Comparison of ENCODE assay signal across 8 cellular contexts in the genomic region with DNA sequence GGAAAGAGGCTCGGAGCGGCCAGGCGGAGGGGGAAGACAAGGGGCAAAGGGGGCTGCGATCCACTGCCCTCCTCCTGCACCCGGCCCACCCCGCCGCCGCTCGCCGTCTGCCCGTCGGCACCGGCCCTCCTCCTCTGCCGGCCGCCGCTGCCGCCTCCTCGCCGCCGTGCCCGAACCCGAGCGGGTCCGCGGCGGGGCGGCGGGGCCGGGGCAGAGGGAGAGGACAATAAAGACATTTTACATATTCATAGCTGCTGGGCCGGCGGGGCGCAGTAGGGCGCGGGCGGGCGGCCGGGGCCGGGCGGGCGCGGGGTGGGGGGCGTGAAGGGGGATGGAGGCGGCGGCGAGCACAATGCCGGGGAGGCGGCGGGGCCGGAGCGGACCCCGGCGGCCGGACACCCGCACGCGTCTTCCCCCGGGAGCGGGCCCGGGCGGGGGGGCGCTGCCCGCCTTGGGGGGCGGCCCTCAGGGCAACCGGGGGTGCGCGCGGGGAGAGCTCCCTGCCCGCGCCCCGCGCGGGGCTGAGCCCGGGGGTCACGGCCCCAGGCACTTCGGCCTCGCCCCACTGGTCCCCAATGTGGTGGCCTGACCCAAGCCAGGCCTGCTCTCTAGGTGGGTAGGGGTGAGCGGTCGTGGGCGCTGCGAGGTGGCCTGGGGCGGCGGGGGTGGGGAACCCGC. TPM values are rescaled to one million over a fixed set of nuclear protein-coding genes. Genes with fewer than 3 reads are reported as not detected.
DNase-seq lines count a peak whose midpoint lies in the region; ATAC-seq and TF ChIP-seq lines count a peak whose summit lies in the region.

No MANE protein-coding gene starts in this region.

- no peaks in the 10 kb centered on the region for H3K9me3 Mint-ChIP-seq in effector memory CD8-positive, alpha-beta T cell

- peak overlapping the region; percentile 60 for H3K4me3 ChIP-seq in SU-DHL-6 (ENCODE audit: insufficient read depth, low read length, poor library complexity, severe bottlenecking)
- H3K4me3 ChIP-seq in muscle layer of duodenum (ENCODE audit: low read depth in 1 of 2, low read length in 2 of 2): peak overlapping the region; percentile 70 to 100

- peak; percentile 5 for ATAC-seq in HG02973 (IDR thresholded peaks at IDR 0.05; ENCODE audit: unreplicated experiment)
- ATAC-seq in effector memory CD8-positive, alpha-beta T cell (replicated peaks): peak; percentile 1

- no peaks in the 10 kb centered on the region for H3K79me2 ChIP-seq in SU-DHL-6 (ENCODE audit: insufficient read depth, low read length)

- H3F3A ChIP-seq in SU-DHL-6 (ENCODE audit: insufficient read depth): peaks cover 25% of the 10 kb centered on the region

- no peak for TF ChIP-seq CTCF in SU-DHL-6 (IDR thresholded peaks at IDR 0.05; ENCODE audit: insufficient read depth, low read length, poor library complexity, severe bottlenecking)

- H2AFZ ChIP-seq in SU-DHL-6 (ENCODE audit: low read depth, low read length, severe bottlenecking): peak overlapping the region; percentile 52

- H3K27me3 Mint-ChIP-seq in effector memory CD8-positive, alpha-beta T cell: no peaks in the 10 kb centered on the region

- H3K27me3 ChIP-seq in SU-DHL-6 (ENCODE audit: low read length) (no peaks in the 10 kb centered on the region), muscle layer of duodenum (ENCODE audit: low read depth, low read length) (no peaks in the 10 kb centered on the region)

- no peaks in the 10 kb centered on the region for H3K9me2 ChIP-seq in SU-DHL-6 (replicated peaks; ENCODE audit: insufficient read depth, low read length)

- H3K4me1 ChIP-seq in muscle layer of duodenum (ENCODE audit: control insufficient read depth in 1 of 2, insufficient read depth in 2 of 2, low read length in 2 of 2): peaks cover 7 to 24% of the 10 kb centered on the region in 2 donors

- no peaks in the 10 kb centered on the region for H4K20me1 ChIP-seq in SU-DHL-6 (ENCODE audit: low read depth, low read length)

- H3K4me1 Mint-ChIP-seq in effector memory CD8-positive, alpha-beta T cell (ENCODE audit: low read depth in 2 of 2): peaks cover 22 to 43% of the 10 kb centered on the region in 2 donors

- H3K27ac Mint-ChIP-seq in effector memory CD8-positive, alpha-beta T cell: peak overlapping the region; percentile 98 to 99

- peak overlapping the region; percentile 74 for H3K9ac ChIP-seq in SU-DHL-6 (ENCODE audit: low read length)

- peak; percentile 4 to 19 for DNase-seq in stimulated activated CD4-positive, alpha-beta T cell treated with anti-CD3 and anti-CD28 coated beads, Interleukin-15, amount 100 ng/mL, for 1 hour (ENCODE audit: low read depth in 1 of 2, low spot score in 1 of 2)
- no peak for DNase-seq in stimulated activated CD4-positive, alpha-beta T cell treated with anti-CD3 and anti-CD28 coated beads, Interleukin-4, amount 100 ng/mL, for 24 hours
- DNase-seq in effector memory CD8-positive, alpha-beta T cell: peak in 1 of 3 experiments; percentile 1
- DNase-seq in ureter (ENCODE audit: low spot score) (peak; percentile 52), HuH-7.5 (ENCODE audit: low spot score) (no peak)

- H3K36me3 Mint-ChIP-seq in effector memory CD8-positive, alpha-beta T cell (ENCODE audit: insufficient read depth): peaks cover 29% of the 10 kb centered on the region

- H3K9me3 ChIP-seq in SU-DHL-6 (ENCODE audit: insufficient read depth, low read length) (no peaks in the 10 kb centered on the region), muscle layer of duodenum (ENCODE audit: control insufficient read depth in 1 of 2, low read length in 2 of 2) (no peaks in the 10 kb centered on the region)

- peak overlapping the region; percentile 65 for H3K4me2 ChIP-seq in SU-DHL-6 (ENCODE audit: low read depth, low read length, poor library complexity, severe bottlenecking)

- H3K36me3 ChIP-seq in SU-DHL-6 (ENCODE audit: low read length) (no peaks in the 10 kb centered on the region), muscle layer of duodenum (ENCODE audit: control insufficient read depth in 1 of 2, insufficient read depth in 2 of 2, low read length in 2 of 2) (no peaks in the 10 kb centered on the region)

- peak overlapping the region; percentile 97 to 99 for H3K4me3 Mint-ChIP-seq in effector memory CD8-positive, alpha-beta T cell

- peak overlapping the region; percentile 82 for H3K27ac ChIP-seq in SU-DHL-6 (ENCODE audit: low read depth, low read length)
- H3K27ac ChIP-seq in muscle layer of duodenum (ENCODE audit: low read length): peak overlapping the region; percentile 94

RNA-seq across cellular contexts. Expression of a gene that starts 0.6 kb away (rescaled TPM):
- 31.5 TPM for total RNA-seq in ureter

Comparison
In these comparisons a context has a peak if more than half of its experiments do, and no peak if none do; other contexts are left out.
1. DNase-seq: peak in stimulated activated CD4-positive, alpha-beta T cell treated with anti-CD3 and anti-CD28 coated beads, Interleukin-15, amount 100 ng/mL, for 1 hour (2 of 2) and ureter (single experiment); none in stimulated activated CD4-positive, alpha-beta T cell treated with anti-CD3 and anti-CD28 coated beads, Interleukin-4, amount 100 ng/mL, for 24 hours (single experiment) and HuH-7.5 (single experiment).